In the genomic region with DNA sequence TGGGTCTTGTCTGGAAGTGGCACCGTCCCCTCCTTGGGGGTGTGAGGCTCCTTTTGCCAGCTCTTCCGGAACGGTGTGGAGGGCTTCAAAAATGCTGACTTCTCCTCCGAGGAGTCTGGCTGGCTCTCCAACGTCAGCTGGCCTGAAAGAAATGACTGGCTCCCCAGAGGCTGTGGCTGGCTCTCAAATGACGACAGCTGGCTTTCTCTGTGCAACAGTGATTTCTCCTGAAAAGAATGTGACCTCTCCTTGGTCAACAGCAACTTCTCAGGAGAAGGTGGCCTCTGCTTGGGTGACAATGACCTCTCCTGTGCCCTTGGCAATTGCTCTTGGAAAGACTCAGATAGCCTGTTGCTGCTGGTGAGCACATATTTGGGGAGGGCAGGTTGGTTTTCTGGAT, we compare ENCODE assay signal across 2 cellular contexts.
TF ChIP-seq lines count a peak whose summit lies in the region.

No MANE protein-coding gene starts in this region.

TF ChIP-seq in K562, 482 proteins besides CTCF, POLR2A, EP300 and RAD21:
- TF ChIP-seq CEBPG (CRISPR knock-in tag; IDR thresholded peaks at IDR 0.05), result 0 out of 2 replicates have a peak, but pooled peaks have one; percentile 1
- TF ChIP-seq CEBPG (tag; conservative IDR thresholded peaks at IDR 0.05 in 1 of 2, IDR thresholded peaks at IDR 0.05 in 1 of 2), result no peak
- TF ChIP-seq, protein P1, sequence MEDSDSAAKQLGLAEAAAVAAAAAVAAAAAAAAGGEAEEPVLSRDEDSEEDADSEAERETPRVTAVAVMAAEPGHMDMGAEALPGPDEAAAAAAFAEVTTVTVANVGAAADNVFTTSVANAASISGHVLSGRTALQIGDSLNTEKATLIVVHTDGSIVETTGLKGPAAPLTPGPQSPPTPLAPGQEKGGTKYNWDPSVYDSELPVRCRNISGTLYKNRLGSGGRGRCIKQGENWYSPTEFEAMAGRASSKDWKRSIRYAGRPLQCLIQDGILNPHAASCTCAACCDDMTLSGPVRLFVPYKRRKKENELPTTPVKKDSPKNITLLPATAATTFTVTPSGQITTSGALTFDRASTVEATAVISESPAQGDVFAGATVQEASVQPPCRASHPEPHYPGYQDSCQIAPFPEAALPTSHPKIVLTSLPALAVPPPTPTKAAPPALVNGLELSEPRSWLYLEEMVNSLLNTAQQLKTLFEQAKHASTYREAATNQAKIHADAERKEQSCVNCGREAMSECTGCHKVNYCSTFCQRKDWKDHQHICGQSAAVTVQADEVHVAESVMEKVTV (CRISPR knock-in tag; IDR thresholded peaks at IDR 0.05), result no peak
- TF ChIP-seq, protein P2, sequence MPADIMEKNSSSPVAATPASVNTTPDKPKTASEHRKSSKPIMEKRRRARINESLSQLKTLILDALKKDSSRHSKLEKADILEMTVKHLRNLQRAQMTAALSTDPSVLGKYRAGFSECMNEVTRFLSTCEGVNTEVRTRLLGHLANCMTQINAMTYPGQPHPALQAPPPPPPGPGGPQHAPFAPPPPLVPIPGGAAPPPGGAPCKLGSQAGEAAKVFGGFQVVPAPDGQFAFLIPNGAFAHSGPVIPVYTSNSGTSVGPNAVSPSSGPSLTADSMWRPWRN (IDR thresholded peaks at IDR 0.05; ENCODE audit: low read depth), result no peak

TF ChIP-seq in SK-N-SH, 30 proteins besides CTCF, POLR2A, EP300 and RAD21:
- TF ChIP-seq NRF1 (IDR thresholded peaks at IDR 0.05; ENCODE audit: low read depth, low read length) (no peak), FOXJ3 (CRISPR knock-in tag; IDR thresholded peaks at IDR 0.05) (no peak), POLR2AphosphoS5 (IDR thresholded peaks at IDR 0.05; ENCODE audit: low read depth, low read length) (no peak), SIN3A (IDR thresholded peaks at IDR 0.05; ENCODE audit: borderline replicate concordance, low read depth, low read length) (no peak), MEF2A (IDR thresholded peaks at IDR 0.05; ENCODE audit: borderline replicate concordance, low read depth) (no peak), ELF1 (IDR thresholded peaks at IDR 0.05) (no peak), CHD2 (IDR thresholded peaks at IDR 0.05; ENCODE audit: low read length, partially characterized antibody) (no peak), JUND (IDR thresholded peaks at IDR 0.05) (no peak), TEAD4 (IDR thresholded peaks at IDR 0.05; ENCODE audit: borderline replicate concordance, insufficient read depth) (no peak), NFIC (IDR thresholded peaks at IDR 0.05; ENCODE audit: borderline replicate concordance) (no peak), TAF1 (IDR thresholded peaks at IDR 0.05; ENCODE audit: borderline replicate concordance, low read depth, low read length) (no peak)
- TF ChIP-seq, protein P3, sequence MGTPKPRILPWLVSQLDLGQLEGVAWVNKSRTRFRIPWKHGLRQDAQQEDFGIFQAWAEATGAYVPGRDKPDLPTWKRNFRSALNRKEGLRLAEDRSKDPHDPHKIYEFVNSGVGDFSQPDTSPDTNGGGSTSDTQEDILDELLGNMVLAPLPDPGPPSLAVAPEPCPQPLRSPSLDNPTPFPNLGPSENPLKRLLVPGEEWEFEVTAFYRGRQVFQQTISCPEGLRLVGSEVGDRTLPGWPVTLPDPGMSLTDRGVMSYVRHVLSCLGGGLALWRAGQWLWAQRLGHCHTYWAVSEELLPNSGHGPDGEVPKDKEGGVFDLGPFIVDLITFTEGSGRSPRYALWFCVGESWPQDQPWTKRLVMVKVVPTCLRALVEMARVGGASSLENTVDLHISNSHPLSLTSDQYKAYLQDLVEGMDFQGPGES (IDR thresholded peaks at IDR 0.05; ENCODE audit: low read depth, low read length), result no peak
